ENCODE assay signal across 8 cellular contexts in genomic region chr1:93847811-93848288, GRCh38. TPM values are rescaled to one million over a fixed set of nuclear protein-coding genes. Genes with fewer than 3 reads are reported as not detected.
A peak's percentile ranks its signal among the peaks of the same experiment; 100 is the strongest.
DNase-seq lines count a peak whose midpoint lies in the region; ATAC-seq, FAIRE-seq and TF ChIP-seq lines count a peak whose summit lies in the region.

No MANE protein-coding gene starts in this region.

- no peaks in the 10 kb centered on the region for H3K79me2 ChIP-seq in KMS-11 (ENCODE audit: insufficient read depth, low read depth)

- no peaks in the 10 kb centered on the region for H4K20me1 ChIP-seq in KMS-11 (ENCODE audit: insufficient read depth)

- H3K27ac ChIP-seq in KMS-11 (peak overlapping the region; percentile 89), SJSA1 (peak overlapping the region; percentile 63), pancreas (peak overlapping the region; percentile 93 to 99 (median 98)), tibial artery (peak overlapping the region; percentile 97 to 98)

- H3K27ac Mint-ChIP-seq in activated naive CD4-positive, alpha-beta T cell treated with anti-CD3 and anti-CD28 coated beads, Interleukin-2, amount 50 U/mL, for 24 hours: peak overlapping the region; percentile 99

- WGBS in pancreas, 2 donors: 0 to 1% methylated on average over 36 of the region's 36 CpGs

- H3K4me1 ChIP-seq in KMS-11 (ENCODE audit: low read depth, poor library complexity, severe bottlenecking): peaks cover 22% of the 10 kb centered on the region
- peaks cover 31% of the 10 kb centered on the region for H3K4me1 ChIP-seq in SJSA1 (replicated peaks)
- H3K4me1 ChIP-seq in pancreas: peaks cover 6 to 13% (median 10%) of the 10 kb centered on the region in 3 donors
- H3K4me1 ChIP-seq in tibial artery: peaks cover 0 to 29% (median 11%) of the 10 kb centered on the region in 4 donors

- H3K4me2 ChIP-seq in KMS-11: peak overlapping the region; percentile 29

- DNase-seq in Daoy (ENCODE audit: low read depth) (peak; percentile 79), SJSA1 (ENCODE audit: low read depth in 1 of 2, low spot score in 2 of 2) (peak in 1 of 2 experiments; percentile 76), head of caudate nucleus (peak; percentile 40 to 89 (median 71)), pancreas (peak; percentile 59 to 81 (median 70)), tibial artery (peak; percentile 56 to 82)

- H3K9me3 ChIP-seq in SJSA1 (replicated peaks): no peaks in the 10 kb centered on the region
- H3K9me3 ChIP-seq in pancreas: no peaks in the 10 kb centered on the region
- no peaks in the 10 kb centered on the region for H3K9me3 ChIP-seq in tibial artery

- H3K36me3 Mint-ChIP-seq in activated naive CD4-positive, alpha-beta T cell treated with anti-CD3 and anti-CD28 coated beads, Interleukin-2, amount 50 U/mL, for 24 hours: no peaks in the 10 kb centered on the region

- H2AFZ ChIP-seq in KMS-11 (ENCODE audit: low read depth): peak overlapping the region; percentile 85

- no peaks in the 10 kb centered on the region for H3K9me3 Mint-ChIP-seq in activated naive CD4-positive, alpha-beta T cell treated with anti-CD3 and anti-CD28 coated beads, Interleukin-2, amount 50 U/mL, for 24 hours

- no peaks in the 10 kb centered on the region for H3K36me3 ChIP-seq in KMS-11 (ENCODE audit: insufficient read depth)
- H3K36me3 ChIP-seq in SJSA1: peaks cover 8% of the 10 kb centered on the region; the same call in 1 of the 2 replicates
- no peaks in the 10 kb centered on the region for H3K36me3 ChIP-seq in pancreas
- H3K36me3 ChIP-seq in tibial artery: no peaks in the 10 kb centered on the region

- peak overlapping the region; percentile 82 for H3K4me3 ChIP-seq in KMS-11 (IDR thresholded peaks at IDR 0.05; ENCODE audit: insufficient read depth, low read depth, low read length)
- H3K4me3 ChIP-seq in SJSA1: peak overlapping the region; percentile 81
- H3K4me3 ChIP-seq in pancreas: peak overlapping the region; percentile 60 to 69 (median 62)
- peak overlapping the region; percentile 85 to 88 for H3K4me3 ChIP-seq in tibial artery

- peaks cover 34% of the 10 kb centered on the region for H3K4me1 Mint-ChIP-seq in activated naive CD4-positive, alpha-beta T cell treated with anti-CD3 and anti-CD28 coated beads, Interleukin-2, amount 50 U/mL, for 24 hours

- peak overlapping the region; percentile 97 for H3K4me3 Mint-ChIP-seq in activated naive CD4-positive, alpha-beta T cell treated with anti-CD3 and anti-CD28 coated beads, Interleukin-2, amount 50 U/mL, for 24 hours

- TF ChIP-seq CTCF in KMS-11 (conservative IDR thresholded peaks at IDR 0.05; ENCODE audit: low read depth, low read length): no peak
- no peak for TF ChIP-seq CTCF in pancreas (IDR thresholded peaks at IDR 0.05)
- TF ChIP-seq CTCF in tibial artery (IDR thresholded peaks at IDR 0.05): no peak

- intact Hi-C loops in head of caudate nucleus (cut with DNase I): loop anchor here (2.0 to 10.0 kb wide), 2 partner anchors 403 to 501 kb away; partner anchors contain the start of gene FNBP1L
- intact Hi-C loops in pancreas (cut with DNase I): no loop called here
- intact Hi-C loops in tibial artery (cut with DNase I; ENCODE audit: low total_unique reads): loop anchor here (10.0 kb wide), 1 partner anchor 403 kb away; the partner anchor contains the start of gene FNBP1L

- FAIRE-seq in pancreas (lab: Jason Lieb, UNC): no peak

- no peaks in the 10 kb centered on the region for H3K27me3 Mint-ChIP-seq in activated naive CD4-positive, alpha-beta T cell treated with anti-CD3 and anti-CD28 coated beads, Interleukin-2, amount 50 U/mL, for 24 hours

- no peaks in the 10 kb centered on the region for H3K27me3 ChIP-seq in KMS-11 (ENCODE audit: insufficient read depth, low read depth)
- no peaks in the 10 kb centered on the region for H3K27me3 ChIP-seq in SJSA1 (replicated peaks)
- H3K27me3 ChIP-seq in pancreas: no peaks in the 10 kb centered on the region
- no peaks in the 10 kb centered on the region for H3K27me3 ChIP-seq in tibial artery

- peak overlapping the region; percentile 92 for H3K9ac ChIP-seq in KMS-11

- peak; percentile 20 for ATAC-seq in GM21786 (IDR thresholded peaks at IDR 0.05; ENCODE audit: unreplicated experiment)
- peak; percentile 33 to 50 (median 38) for ATAC-seq in pancreas

RNA-seq across cellular contexts. Expression of gene DNTTIP2, which starts 31.2 kb away (rescaled TPM):
- 99.9 and 123 TPM in 2 replicates for total RNA-seq in Daoy (2014; rRNA removed; shearing (Covaris generic))
- 35.6 and 40.1 TPM in 2 replicates for total RNA-seq in SJSA1 (2014; rRNA removed; shearing (Covaris generic))
- 10 to 100 TPM; 15.7 to 24.3 (median 20.5) TPM for total RNA-seq in pancreas
- polyA plus RNA-seq in pancreas: 10 to 100 TPM; 26.4 to 39.2 TPM

Comparison
In these comparisons a context has a peak if more than half of its experiments do, and no peak if none do; other contexts are left out.
1. intact Hi-C loops: an anchor here in head of caudate nucleus (2.0 to 10.0 kb wide) and tibial artery (10.0 kb wide); none called in pancreas.